13 cellular contexts compared by ENCODE assay signal in the genomic region with DNA sequence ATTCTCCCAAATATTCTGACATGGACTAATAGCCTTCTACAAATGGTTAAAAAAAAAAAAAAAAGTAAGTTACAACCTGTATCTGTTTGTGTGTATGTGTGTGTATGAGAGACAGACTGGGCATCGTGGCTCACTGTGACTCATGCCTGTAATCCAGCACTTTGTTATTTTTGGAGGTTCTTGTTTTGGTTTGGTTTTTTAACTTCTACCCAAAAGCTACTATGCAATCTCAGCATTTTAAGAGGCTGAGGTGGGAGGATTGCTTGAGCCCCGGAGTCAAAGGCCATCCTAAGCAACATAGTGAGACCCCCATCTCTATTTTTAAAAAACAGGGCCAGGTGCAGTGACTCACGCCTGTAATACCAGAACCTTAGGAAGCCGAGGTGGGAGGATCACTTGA. TPM values are rescaled to one million over a fixed set of nuclear protein-coding genes. Genes with fewer than 3 reads are reported as not detected.
A peak's percentile ranks its signal among the peaks of the same experiment; 100 is the strongest.
DNase-seq lines count a peak whose midpoint lies in the region; ATAC-seq and TF ChIP-seq lines count a peak whose summit lies in the region.
"Had no signal": no experiment of that assay in that cellular context is flagged by ENCODE, and none has a peak within 500 bp of the region (broad histone marks: within the 10 kb centered on the region; RNA-seq: fewer than 3 reads in every experiment).

No MANE protein-coding gene starts in this region.

- POLR2A ChIA-PET in activated naive CD8-positive, alpha-beta T cell treated with anti-CD3 and anti-CD28 coated beads, Interleukin-2, amount 10 ng/mL, durations not matched to agents 7 days and 5 days (lab: Charles Lee) = no interaction called here

- H3K4me1 Mint-ChIP-seq in activated naive CD8-positive, alpha-beta T cell treated with anti-CD3 and anti-CD28 coated beads, Interleukin-2, amount 10 ng/mL, durations not matched to agents 7 days and 5 days = peaks cover 37% of the 10 kb centered on the region
- peaks cover 33% of the 10 kb centered on the region for H3K4me1 Mint-ChIP-seq in activated naive CD8-positive, alpha-beta T cell treated with anti-CD3 and anti-CD28 coated beads for 36 hours

- H3K4me3 Mint-ChIP-seq in activated naive CD8-positive, alpha-beta T cell treated with anti-CD3 and anti-CD28 coated beads, Interleukin-2, amount 10 ng/mL, durations not matched to agents 7 days and 5 days = no peak overlapping the region
- no peak overlapping the region for H3K4me3 Mint-ChIP-seq in activated naive CD8-positive, alpha-beta T cell treated with anti-CD3 and anti-CD28 coated beads for 36 hours
- H3K4me3 Mint-ChIP-seq: CD14-positive monocyte had no signal

- H3K9me3 Mint-ChIP-seq in activated naive CD8-positive, alpha-beta T cell treated with anti-CD3 and anti-CD28 coated beads, Interleukin-2, amount 10 ng/mL, durations not matched to agents 7 days and 5 days = no peaks in the 10 kb centered on the region
- H3K9me3 Mint-ChIP-seq in activated naive CD8-positive, alpha-beta T cell treated with anti-CD3 and anti-CD28 coated beads for 36 hours = peaks cover 10% of the 10 kb centered on the region
- H3K9me3 Mint-ChIP-seq: CD14-positive monocyte had no signal

- H3K4me3 ChIP-seq in NB4 (ENCODE audit: low read depth, low read length) (no peak overlapping the region), cardiac fibroblast (replicated peaks in 1 of 2; ENCODE audit: low read depth in 2 of 2, low read length in 2 of 2) (no peak overlapping the region)
- H3K4me3 ChIP-seq: esophagus muscularis mucosa, pancreas, SK-N-MC, upper lobe of left lung had no signal

- H3K27me3 Mint-ChIP-seq in activated naive CD8-positive, alpha-beta T cell treated with anti-CD3 and anti-CD28 coated beads, Interleukin-2, amount 10 ng/mL, durations not matched to agents 7 days and 5 days = no peaks in the 10 kb centered on the region
- H3K27me3 Mint-ChIP-seq in activated naive CD8-positive, alpha-beta T cell treated with anti-CD3 and anti-CD28 coated beads for 36 hours = no peaks in the 10 kb centered on the region

- DNase-seq in activated naive CD8-positive, alpha-beta T cell treated with anti-CD3 and anti-CD28 coated beads, Interleukin-2, amount 10 ng/mL, durations not matched to agents 7 days and 5 days = no peak
- no peak for DNase-seq in activated naive CD8-positive, alpha-beta T cell treated with anti-CD3 and anti-CD28 coated beads for 36 hours
- peak; percentile 10 for DNase-seq in NB4 (ENCODE audit: low read depth)
- DNase-seq in cardiac fibroblast (ENCODE audit: low read depth in 2 of 2) = peak; percentile 6 to 57
- DNase-seq in stromal cell of bone marrow (ENCODE audit: low read depth) = peak; percentile 71
- DNase-seq in NCI-H1105 treated with DMSO at 0.1 percent for 48 hours (lab: John Stamatoyannopoulos, UW) = no peak
- no peak for DNase-seq in COLO829 (ENCODE audit: low spot score)
- DNase-seq: pancreas, upper lobe of left lung had no signal

- TF ChIP-seq CTCF in NB4 (IDR thresholded peaks at IDR 0.05; ENCODE audit: low read depth, low read length) = no peak
- TF ChIP-seq CTCF in cardiac fibroblast (IDR thresholded peaks at IDR 0.05; ENCODE audit: low read depth, low read length) = no peak

- ATAC-seq in activated naive CD8-positive, alpha-beta T cell treated with anti-CD3 and anti-CD28 coated beads, Interleukin-2, amount 10 ng/mL, durations not matched to agents 7 days and 5 days (ENCODE audit: low read depth) = peak; percentile 49
- ATAC-seq in GM18517 (IDR thresholded peaks at IDR 0.05; ENCODE audit: unreplicated experiment) = no peak

- no peak for TF ChIP-seq POLR2A in NB4 (IDR thresholded peaks at IDR 0.05; ENCODE audit: extremely low read depth, insufficient read length)

- peak overlapping the region; percentile 59 for H3K27ac Mint-ChIP-seq in activated naive CD8-positive, alpha-beta T cell treated with anti-CD3 and anti-CD28 coated beads, Interleukin-2, amount 10 ng/mL, durations not matched to agents 7 days and 5 days
- H3K27ac Mint-ChIP-seq in activated naive CD8-positive, alpha-beta T cell treated with anti-CD3 and anti-CD28 coated beads for 36 hours = no peak overlapping the region

- peaks cover 31% of the 10 kb centered on the region for H3K36me3 Mint-ChIP-seq in activated naive CD8-positive, alpha-beta T cell treated with anti-CD3 and anti-CD28 coated beads, Interleukin-2, amount 10 ng/mL, durations not matched to agents 7 days and 5 days
- H3K36me3 Mint-ChIP-seq in activated naive CD8-positive, alpha-beta T cell treated with anti-CD3 and anti-CD28 coated beads for 36 hours = peaks cover 13% of the 10 kb centered on the region

RNA-seq across cellular contexts. Expression of a gene that starts 17.6 kb away (rescaled TPM):
- total RNA-seq in activated naive CD8-positive, alpha-beta T cell treated with anti-CD3 and anti-CD28 coated beads, Interleukin-2, amount 10 ng/mL, durations not matched to agents 7 days and 5 days = 1 to 10 TPM; 3.4 to 4.1 TPM
- total RNA-seq in activated naive CD8-positive, alpha-beta T cell treated with anti-CD3 and anti-CD28 coated beads for 36 hours = under 1 TPM; 0.22 to 0.89 TPM

RNA-seq across cellular contexts. Expression of a gene that starts 32.3 kb away (rescaled TPM):
- 10 to 100 TPM; 73.8 to 76.9 TPM for total RNA-seq in activated naive CD8-positive, alpha-beta T cell treated with anti-CD3 and anti-CD28 coated beads, Interleukin-2, amount 10 ng/mL, durations not matched to agents 7 days and 5 days
- total RNA-seq in activated naive CD8-positive, alpha-beta T cell treated with anti-CD3 and anti-CD28 coated beads for 36 hours = 10 to 100 TPM; 24.6 to 25.2 TPM

Comparison
In these comparisons a context has a peak if more than half of its experiments do, and no peak if none do; other contexts are left out.
1. DNase-seq: peak in NB4 (single experiment), cardiac fibroblast (2 of 2) and stromal cell of bone marrow (single experiment); none in activated naive CD8-positive, alpha-beta T cell treated with anti-CD3 and anti-CD28 coated beads, Interleukin-2, amount 10 ng/mL, durations not matched to agents 7 days and 5 days (single experiment), activated naive CD8-positive, alpha-beta T cell treated with anti-CD3 and anti-CD28 coated beads for 36 hours (single experiment), NCI-H1105 treated with DMSO at 0.1 percent for 48 hours (single experiment) and COLO829 (single experiment).